In genomic region chr9:35798658-35799366, GRCh38 we compare ENCODE assay signal across 9 cellular contexts. TPM values are rescaled to one million over a fixed set of nuclear protein-coding genes. Genes with fewer than 3 reads are reported as not detected.
DNase-seq lines count a peak whose midpoint lies in the region; ATAC-seq and TF ChIP-seq lines count a peak whose summit lies in the region.
"Had no signal": no experiment of that assay in that cellular context is flagged by ENCODE, and none has a peak within 500 bp of the region (broad histone marks: within the 10 kb centered on the region; RNA-seq: fewer than 3 reads in every experiment).

No MANE protein-coding gene starts in this region.

- POLR2A ChIA-PET in RWPE1 (lab: Yijun Ruan, JAX; ENCODE audit: low non-redundant PET) = no interaction called here

- peak overlapping the region; percentile 51 for H3K27ac ChIP-seq in RWPE1

- in situ Hi-C loops in KBM-7 (cut with MboI; ENCODE audit: low pct_unique_long_range_greater_than_20kb, low sequenced_read_pairs) = no loop called here

- CTCF ChIA-PET in RWPE1 (lab: Yijun Ruan, JAX) = interaction anchor here (0.5 to 0.8 kb wide), 2 partner anchors 9 to 250 kb away, joined by 3 to 4 read pairs; no protein-coding TSS in a partner anchor

- ATAC-seq in HG03521 (IDR thresholded peaks at IDR 0.05; ENCODE audit: unreplicated experiment) = no peak

- TF ChIP-seq CTCF in RWPE1 (conservative IDR thresholded peaks at IDR 0.05; ENCODE audit: low read depth) = no peak

- DNase-seq in H4 (ENCODE audit: low spot score) (peak; percentile 84), RWPE1 (ENCODE audit: low spot score) (peak; percentile 75), erythroblast (lab: John Stamatoyannopoulos, UW) (peak; percentile 73 to 83), KBM-7 (no peak), dedifferentiated amniotic fluid mesenchymal stem cell (ENCODE audit: extremely low spot score) (no peak)
- peak; percentile 26 to 53 for DNase-seq in stimulated activated CD4-positive, alpha-beta T cell treated with anti-CD3 and anti-CD28 coated beads, Interleukin-4, amount 100 ng/mL, for 4 hours
- DNase-seq: activated gamma-delta T cell treated with Interleukin-2 at 50 U/mL for 16 hours, NCI-H510A had no signal

- TF ChIP-seq POLR2A in erythroblast (IDR thresholded peaks at IDR 0.05; ENCODE audit: low read length) = no peak

RNA-seq across cellular contexts. Expression of gene NPR2, which starts 7.4 kb away (rescaled TPM):
- total RNA-seq in H4 (2014; rRNA removed; shearing (Covaris generic)) = 0.25 and 2.9 TPM in 2 replicates

RNA-seq across cellular contexts. Expression of gene SPAG8, which starts 13.2 kb away (rescaled TPM):
- 0.99 TPM in 2 replicates for total RNA-seq in H4 (2014; rRNA removed; shearing (Covaris generic))

RNA-seq across cellular contexts. Expression of gene HINT2, which starts 16.0 kb away (rescaled TPM):
- 88.2 and 95.4 TPM in 2 replicates for total RNA-seq in H4 (2014; rRNA removed; shearing (Covaris generic))

RNA-seq across cellular contexts. Expression of gene FAM221B, which starts 29.7 kb away (rescaled TPM):
- not detected in 2 replicates for total RNA-seq in H4 (2014; rRNA removed; shearing (Covaris generic))

RNA-seq across cellular contexts. Expression of gene TMEM8B, which starts 30.2 kb away (rescaled TPM):
- 2.1 and 4.2 TPM in 2 replicates for total RNA-seq in H4 (2014; rRNA removed; shearing (Covaris generic))

Comparison
In these comparisons a context has a peak if more than half of its experiments do, and no peak if none do; other contexts are left out.
1. DNase-seq: peak in H4 (single experiment), RWPE1 (single experiment), erythroblast (2 of 2) and stimulated activated CD4-positive, alpha-beta T cell treated with anti-CD3 and anti-CD28 coated beads, Interleukin-4, amount 100 ng/mL, for 4 hours (2 of 2); none in KBM-7 (single experiment) and dedifferentiated amniotic fluid mesenchymal stem cell (single experiment).